ENCODE assay signal across 12 cellular contexts in genomic region chr10:103549349-103549685, GRCh38.
"Had no signal": no experiment of that assay in that cellular context is flagged by ENCODE, and none has a peak within 500 bp of the region (broad histone marks: within the 10 kb centered on the region; RNA-seq: fewer than 3 reads in every experiment).

No MANE protein-coding gene starts in this region.

- H3K27ac ChIP-seq: adrenal gland, esophagus squamous epithelium, left ventricle myocardium inferior, suprapubic skin, upper lobe of left lung had no signal

- H3K27me3 ChIP-seq: adrenal gland, suprapubic skin, upper lobe of left lung had no signal

- H3K36me3 ChIP-seq: adrenal gland, esophagus squamous epithelium, left ventricle myocardium inferior, suprapubic skin, upper lobe of left lung had no signal

- H3K4me1 ChIP-seq: adrenal gland, suprapubic skin, upper lobe of left lung had no signal

- DNase-seq: activated CD4-positive, alpha-beta T cell treated with anti-CD3 and anti-CD28 coated beads, Interleukin-2, amount 50 U/mL, for 48 hours; activated effector memory CD4-positive, alpha-beta T cell treated with Interleukin-2 at 50 U/mL for 16 hours; esophagus squamous epithelium; hypothalamus; left ventricle myocardium inferior; nephron progenitor cell; stimulated activated CD4-positive, alpha-beta T cell treated with anti-CD3 and anti-CD28 coated beads, Interleukin-4, amount 100 ng/mL, for 24 hours; stimulated activated naive CD4-positive, alpha-beta T cell treated with Interleukin-2 at 50 U/mL for 16 hours; T-helper 9 cell; upper lobe of left lung had no signal

- H3K9me3 ChIP-seq: adrenal gland, esophagus squamous epithelium, left ventricle myocardium inferior, suprapubic skin, upper lobe of left lung had no signal

- H3K4me3 ChIP-seq: adrenal gland, esophagus squamous epithelium, left ventricle myocardium inferior, suprapubic skin, upper lobe of left lung had no signal
